In the genomic region with DNA sequence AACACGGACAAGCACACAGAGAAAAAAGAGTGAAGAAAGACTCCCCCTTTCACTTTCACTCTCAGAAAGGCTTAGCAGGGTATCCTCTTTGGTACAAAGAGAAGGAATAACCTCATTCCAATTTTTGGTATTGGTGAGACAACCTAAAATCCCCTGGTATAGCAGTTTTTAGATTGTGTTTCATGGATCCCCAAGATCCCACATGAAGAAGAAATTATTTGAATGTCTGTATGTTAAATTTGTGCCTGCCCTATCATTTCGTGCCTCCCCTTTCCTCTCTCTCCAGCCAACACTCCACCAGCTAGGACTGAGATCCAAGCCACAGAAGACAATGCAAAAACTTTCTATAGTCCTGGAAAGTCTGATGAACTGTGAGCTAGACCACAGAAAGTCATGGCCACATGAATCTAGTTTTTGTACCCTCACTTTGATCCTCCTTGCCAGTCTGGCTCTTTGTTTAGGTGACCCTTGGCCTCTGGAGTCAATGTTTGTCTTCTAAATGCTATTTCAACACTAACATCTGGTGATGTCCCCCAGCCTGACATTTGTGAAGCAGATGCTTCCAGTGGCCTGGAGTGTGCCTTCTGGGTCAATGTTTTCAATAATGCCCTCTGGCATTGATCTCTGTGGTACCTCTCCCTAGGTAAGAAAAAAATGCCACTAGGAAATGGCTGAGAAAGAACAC, we compare ENCODE assay signal across 1 cellular context.
TF ChIP-seq lines count a peak whose summit lies in the region.

No MANE protein-coding gene starts in this region.

TF ChIP-seq in HepG2, 621 proteins besides CTCF, POLR2A, EP300 and RAD21 (continued from another document and continues in another):
- TF ChIP-seq, protein P1, sequence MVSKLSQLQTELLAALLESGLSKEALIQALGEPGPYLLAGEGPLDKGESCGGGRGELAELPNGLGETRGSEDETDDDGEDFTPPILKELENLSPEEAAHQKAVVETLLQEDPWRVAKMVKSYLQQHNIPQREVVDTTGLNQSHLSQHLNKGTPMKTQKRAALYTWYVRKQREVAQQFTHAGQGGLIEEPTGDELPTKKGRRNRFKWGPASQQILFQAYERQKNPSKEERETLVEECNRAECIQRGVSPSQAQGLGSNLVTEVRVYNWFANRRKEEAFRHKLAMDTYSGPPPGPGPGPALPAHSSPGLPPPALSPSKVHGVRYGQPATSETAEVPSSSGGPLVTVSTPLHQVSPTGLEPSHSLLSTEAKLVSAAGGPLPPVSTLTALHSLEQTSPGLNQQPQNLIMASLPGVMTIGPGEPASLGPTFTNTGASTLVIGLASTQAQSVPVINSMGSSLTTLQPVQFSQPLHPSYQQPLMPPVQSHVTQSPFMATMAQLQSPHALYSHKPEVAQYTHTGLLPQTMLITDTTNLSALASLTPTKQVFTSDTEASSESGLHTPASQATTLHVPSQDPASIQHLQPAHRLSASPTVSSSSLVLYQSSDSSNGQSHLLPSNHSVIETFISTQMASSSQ (IDR thresholded peaks at IDR 0.05; ENCODE audit: low read depth): peak; percentile 85
- TF ChIP-seq, protein P1 (CRISPR knock-in tag; IDR thresholded peaks at IDR 0.05; ENCODE audit: borderline replicate concordance): peak; percentile 94
- TF ChIP-seq ZNF558 (CRISPR knock-in tag; IDR thresholded peaks at IDR 0.05; ENCODE audit: borderline replicate concordance) (no peak), TGIF2 (CRISPR knock-in tag; IDR thresholded peaks at IDR 0.05) (peak; percentile 71; the same call in 1 of the 2 replicates), RFX3 (CRISPR knock-in tag; IDR thresholded peaks at IDR 0.05) (no peak), NCOR1 (IDR thresholded peaks at IDR 0.05; ENCODE audit: borderline replicate concordance, low read length) (peak; percentile 100), SYNCRIP (IDR thresholded peaks at IDR 0.05; ENCODE audit: insufficient read depth, low read depth, low read length) (no peak), ZNF644 (CRISPR knock-in tag; IDR thresholded peaks at IDR 0.05; ENCODE audit: low read depth) (peak; percentile 94), ZNF746 (CRISPR knock-in tag; IDR thresholded peaks at IDR 0.05) (peak; percentile 85), NPAS2 (CRISPR knock-in tag; IDR thresholded peaks at IDR 0.05; ENCODE audit: borderline replicate concordance) (no peak), SP140L (CRISPR knock-in tag; IDR thresholded peaks at IDR 0.05; ENCODE audit: borderline replicate concordance) (no peak), ZNF343 (CRISPR knock-in tag; IDR thresholded peaks at IDR 0.05) (no peak), SNAI1 (CRISPR knock-in tag; IDR thresholded peaks at IDR 0.05; ENCODE audit: borderline replicate concordance) (no peak), ZNF180 (CRISPR knock-in tag; IDR thresholded peaks at IDR 0.05; ENCODE audit: borderline replicate concordance, low read depth) (no peak), ZNF264 (CRISPR knock-in tag; IDR thresholded peaks at IDR 0.05) (peak; percentile 93), ZNF296 (CRISPR knock-in tag; conservative IDR thresholded peaks at IDR 0.05) (no peak), ZNF556 (CRISPR knock-in tag; IDR thresholded peaks at IDR 0.05; ENCODE audit: borderline replicate concordance) (peak; percentile 82; the same call in 1 of the 2 replicates), SIX1 (CRISPR knock-in tag; IDR thresholded peaks at IDR 0.05; ENCODE audit: borderline replicate concordance) (peak; percentile 87; the same call in 1 of the 2 replicates), SAP130 (CRISPR knock-in tag; IDR thresholded peaks at IDR 0.05; ENCODE audit: low read depth) (peak; percentile 90), TRIM24 (CRISPR knock-in tag; IDR thresholded peaks at IDR 0.05) (no peak; the same call in 1 of the 2 replicates), TARDBP (CRISPR knock-in tag; IDR thresholded peaks at IDR 0.05) (peak; percentile 98)
- TF ChIP-seq, protein P2, sequence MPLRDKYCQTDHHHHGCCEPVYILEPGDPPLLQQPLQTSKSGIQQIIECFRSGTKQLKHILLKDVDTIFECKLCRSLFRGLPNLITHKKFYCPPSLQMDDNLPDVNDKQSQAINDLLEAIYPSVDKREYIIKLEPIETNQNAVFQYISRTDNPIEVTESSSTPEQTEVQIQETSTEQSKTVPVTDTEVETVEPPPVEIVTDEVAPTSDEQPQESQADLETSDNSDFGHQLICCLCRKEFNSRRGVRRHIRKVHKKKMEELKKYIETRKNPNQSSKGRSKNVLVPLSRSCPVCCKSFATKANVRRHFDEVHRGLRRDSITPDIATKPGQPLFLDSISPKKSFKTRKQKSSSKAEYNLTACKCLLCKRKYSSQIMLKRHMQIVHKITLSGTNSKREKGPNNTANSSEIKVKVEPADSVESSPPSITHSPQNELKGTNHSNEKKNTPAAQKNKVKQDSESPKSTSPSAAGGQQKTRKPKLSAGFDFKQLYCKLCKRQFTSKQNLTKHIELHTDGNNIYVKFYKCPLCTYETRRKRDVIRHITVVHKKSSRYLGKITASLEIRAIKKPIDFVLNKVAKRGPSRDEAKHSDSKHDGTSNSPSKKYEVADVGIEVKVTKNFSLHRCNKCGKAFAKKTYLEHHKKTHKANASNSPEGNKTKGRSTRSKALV (CRISPR knock-in tag; IDR thresholded peaks at IDR 0.05): peak; percentile 87
- TF ChIP-seq, protein P3, sequence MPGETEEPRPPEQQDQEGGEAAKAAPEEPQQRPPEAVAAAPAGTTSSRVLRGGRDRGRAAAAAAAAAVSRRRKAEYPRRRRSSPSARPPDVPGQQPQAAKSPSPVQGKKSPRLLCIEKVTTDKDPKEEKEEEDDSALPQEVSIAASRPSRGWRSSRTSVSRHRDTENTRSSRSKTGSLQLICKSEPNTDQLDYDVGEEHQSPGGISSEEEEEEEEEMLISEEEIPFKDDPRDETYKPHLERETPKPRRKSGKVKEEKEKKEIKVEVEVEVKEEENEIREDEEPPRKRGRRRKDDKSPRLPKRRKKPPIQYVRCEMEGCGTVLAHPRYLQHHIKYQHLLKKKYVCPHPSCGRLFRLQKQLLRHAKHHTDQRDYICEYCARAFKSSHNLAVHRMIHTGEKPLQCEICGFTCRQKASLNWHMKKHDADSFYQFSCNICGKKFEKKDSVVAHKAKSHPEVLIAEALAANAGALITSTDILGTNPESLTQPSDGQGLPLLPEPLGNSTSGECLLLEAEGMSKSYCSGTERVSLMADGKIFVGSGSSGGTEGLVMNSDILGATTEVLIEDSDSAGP (CRISPR knock-in tag; IDR thresholded peaks at IDR 0.05; ENCODE audit: borderline replicate concordance): peak; percentile 32; the same call in 1 of the 2 replicates
- TF ChIP-seq, protein P4, sequence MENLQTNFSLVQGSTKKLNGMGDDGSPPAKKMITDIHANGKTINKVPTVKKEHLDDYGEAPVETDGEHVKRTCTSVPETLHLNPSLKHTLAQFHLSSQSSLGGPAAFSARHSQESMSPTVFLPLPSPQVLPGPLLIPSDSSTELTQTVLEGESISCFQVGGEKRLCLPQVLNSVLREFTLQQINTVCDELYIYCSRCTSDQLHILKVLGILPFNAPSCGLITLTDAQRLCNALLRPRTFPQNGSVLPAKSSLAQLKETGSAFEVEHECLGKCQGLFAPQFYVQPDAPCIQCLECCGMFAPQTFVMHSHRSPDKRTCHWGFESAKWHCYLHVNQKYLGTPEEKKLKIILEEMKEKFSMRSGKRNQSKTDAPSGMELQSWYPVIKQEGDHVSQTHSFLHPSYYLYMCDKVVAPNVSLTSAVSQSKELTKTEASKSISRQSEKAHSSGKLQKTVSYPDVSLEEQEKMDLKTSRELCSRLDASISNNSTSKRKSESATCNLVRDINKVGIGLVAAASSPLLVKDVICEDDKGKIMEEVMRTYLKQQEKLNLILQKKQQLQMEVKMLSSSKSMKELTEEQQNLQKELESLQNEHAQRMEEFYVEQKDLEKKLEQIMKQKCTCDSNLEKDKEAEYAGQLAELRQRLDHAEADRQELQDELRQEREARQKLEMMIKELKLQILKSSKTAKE (CRISPR knock-in tag; IDR thresholded peaks at IDR 0.05; ENCODE audit: borderline replicate concordance): peak; percentile 99
- TF ChIP-seq, protein P5, sequence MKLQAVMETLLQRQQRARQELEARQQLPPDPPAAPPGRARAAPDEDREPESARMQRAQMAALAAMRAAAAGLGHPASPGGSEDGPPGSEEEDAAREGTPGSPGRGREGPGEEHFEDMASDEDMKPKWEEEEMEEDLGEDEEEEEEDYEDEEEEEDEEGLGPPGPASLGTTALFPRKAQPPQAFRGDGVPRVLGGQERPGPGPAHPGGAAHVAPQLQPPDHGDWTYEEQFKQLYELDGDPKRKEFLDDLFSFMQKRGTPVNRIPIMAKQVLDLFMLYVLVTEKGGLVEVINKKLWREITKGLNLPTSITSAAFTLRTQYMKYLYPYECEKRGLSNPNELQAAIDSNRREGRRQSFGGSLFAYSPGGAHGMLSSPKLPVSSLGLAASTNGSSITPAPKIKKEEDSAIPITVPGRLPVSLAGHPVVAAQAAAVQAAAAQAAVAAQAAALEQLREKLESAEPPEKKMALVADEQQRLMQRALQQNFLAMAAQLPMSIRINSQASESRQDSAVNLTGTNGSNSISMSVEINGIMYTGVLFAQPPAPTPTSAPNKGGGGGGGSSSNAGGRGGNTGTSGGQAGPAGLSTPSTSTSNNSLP (IDR thresholded peaks at IDR 0.05; ENCODE audit: low read depth, low read length): peak; percentile 76
- TF ChIP-seq, protein P6, sequence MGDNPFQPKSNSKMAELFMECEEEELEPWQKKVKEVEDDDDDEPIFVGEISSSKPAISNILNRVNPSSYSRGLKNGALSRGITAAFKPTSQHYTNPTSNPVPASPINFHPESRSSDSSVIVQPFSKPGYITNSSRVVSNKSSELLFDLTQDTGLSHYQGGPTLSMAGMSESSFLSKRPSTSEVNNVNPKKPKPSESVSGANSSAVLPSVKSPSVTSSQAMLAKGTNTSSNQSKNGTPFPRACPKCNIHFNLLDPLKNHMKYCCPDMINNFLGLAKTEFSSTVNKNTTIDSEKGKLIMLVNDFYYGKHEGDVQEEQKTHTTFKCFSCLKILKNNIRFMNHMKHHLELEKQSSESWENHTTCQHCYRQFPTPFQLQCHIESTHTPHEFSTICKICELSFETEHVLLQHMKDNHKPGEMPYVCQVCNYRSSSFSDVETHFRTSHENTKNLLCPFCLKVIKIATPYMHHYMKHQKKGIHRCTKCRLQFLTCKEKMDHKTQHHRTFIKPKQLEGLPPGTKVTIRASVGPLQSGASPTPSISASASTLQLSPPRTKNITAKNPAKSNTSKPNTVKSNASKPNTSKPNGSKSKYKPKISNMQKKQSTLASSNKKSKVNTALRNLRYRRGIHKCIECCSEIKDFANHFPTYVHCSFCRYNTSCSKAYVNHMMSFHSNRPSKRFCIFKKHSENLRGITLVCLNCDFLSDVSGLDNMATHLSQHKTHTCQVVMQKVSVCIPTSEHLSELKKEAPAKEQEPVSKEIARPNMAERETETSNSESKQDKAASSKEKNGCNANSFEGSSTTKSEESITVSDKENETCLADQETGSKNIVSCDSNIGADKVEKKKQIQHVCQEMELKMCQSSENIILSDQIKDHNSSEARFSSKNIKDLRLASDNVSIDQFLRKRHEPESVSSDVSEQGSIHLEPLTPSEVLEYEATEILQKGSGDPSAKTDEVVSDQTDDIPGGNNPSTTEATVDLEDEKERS (CRISPR knock-in tag; IDR thresholded peaks at IDR 0.05): peak; percentile 97
- TF ChIP-seq, protein P7, sequence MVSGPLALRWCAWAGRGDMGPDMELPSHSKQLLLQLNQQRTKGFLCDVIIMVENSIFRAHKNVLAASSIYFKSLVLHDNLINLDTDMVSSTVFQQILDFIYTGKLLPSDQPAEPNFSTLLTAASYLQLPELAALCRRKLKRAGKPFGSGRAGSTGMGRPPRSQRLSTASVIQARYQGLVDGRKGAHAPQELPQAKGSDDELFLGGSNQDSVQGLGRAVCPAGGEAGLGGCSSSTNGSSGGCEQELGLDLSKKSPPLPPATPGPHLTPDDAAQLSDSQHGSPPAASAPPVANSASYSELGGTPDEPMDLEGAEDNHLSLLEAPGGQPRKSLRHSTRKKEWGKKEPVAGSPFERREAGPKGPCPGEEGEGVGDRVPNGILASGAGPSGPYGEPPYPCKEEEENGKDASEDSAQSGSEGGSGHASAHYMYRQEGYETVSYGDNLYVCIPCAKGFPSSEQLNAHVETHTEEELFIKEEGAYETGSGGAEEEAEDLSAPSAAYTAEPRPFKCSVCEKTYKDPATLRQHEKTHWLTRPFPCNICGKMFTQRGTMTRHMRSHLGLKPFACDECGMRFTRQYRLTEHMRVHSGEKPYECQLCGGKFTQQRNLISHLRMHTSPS (CRISPR knock-in tag; IDR thresholded peaks at IDR 0.05; ENCODE audit: low read depth): peak; percentile 97
- TF ChIP-seq, protein P8, sequence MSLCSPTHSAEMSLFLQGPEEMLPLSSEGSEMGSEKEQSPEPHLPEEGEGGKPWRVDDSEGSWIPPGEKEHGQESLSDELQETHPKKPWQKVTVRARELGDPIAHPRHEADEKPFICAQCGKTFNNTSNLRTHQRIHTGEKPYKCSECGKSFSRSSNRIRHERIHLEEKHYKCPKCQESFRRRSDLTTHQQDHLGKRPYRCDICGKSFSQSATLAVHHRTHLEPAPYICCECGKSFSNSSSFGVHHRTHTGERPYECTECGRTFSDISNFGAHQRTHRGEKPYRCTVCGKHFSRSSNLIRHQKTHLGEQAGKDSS (CRISPR knock-in tag; IDR thresholded peaks at IDR 0.05; ENCODE audit: borderline replicate concordance, low read depth): peak; percentile 69; the same call in 1 of the 2 replicates
- TF ChIP-seq, protein P9, sequence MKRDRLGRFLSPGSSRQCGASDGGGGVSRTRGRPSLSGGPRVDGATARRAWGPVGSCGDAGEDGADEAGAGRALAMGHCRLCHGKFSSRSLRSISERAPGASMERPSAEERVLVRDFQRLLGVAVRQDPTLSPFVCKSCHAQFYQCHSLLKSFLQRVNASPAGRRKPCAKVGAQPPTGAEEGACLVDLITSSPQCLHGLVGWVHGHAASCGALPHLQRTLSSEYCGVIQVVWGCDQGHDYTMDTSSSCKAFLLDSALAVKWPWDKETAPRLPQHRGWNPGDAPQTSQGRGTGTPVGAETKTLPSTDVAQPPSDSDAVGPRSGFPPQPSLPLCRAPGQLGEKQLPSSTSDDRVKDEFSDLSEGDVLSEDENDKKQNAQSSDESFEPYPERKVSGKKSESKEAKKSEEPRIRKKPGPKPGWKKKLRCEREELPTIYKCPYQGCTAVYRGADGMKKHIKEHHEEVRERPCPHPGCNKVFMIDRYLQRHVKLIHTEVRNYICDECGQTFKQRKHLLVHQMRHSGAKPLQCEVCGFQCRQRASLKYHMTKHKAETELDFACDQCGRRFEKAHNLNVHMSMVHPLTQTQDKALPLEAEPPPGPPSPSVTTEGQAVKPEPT (CRISPR knock-in tag; IDR thresholded peaks at IDR 0.05; ENCODE audit: low read depth): no peak
